8 cellular contexts compared by ENCODE assay signal in genomic region chr7:64876792-64877713, GRCh38. TPM values are rescaled to one million over a fixed set of nuclear protein-coding genes. Genes with fewer than 3 reads are reported as not detected.
DNase-seq lines count a peak whose midpoint lies in the region; ATAC-seq and TF ChIP-seq lines count a peak whose summit lies in the region.

No MANE protein-coding gene starts in this region.

- H3K27ac ChIP-seq in neuronal stem cell (replicated peaks; ENCODE audit: low read length), result no peak overlapping the region

- no peaks in the 10 kb centered on the region for H3K36me3 ChIP-seq in neuronal stem cell (replicated peaks in 1 of 2; ENCODE audit: control insufficient read depth in 2 of 2, insufficient read depth in 2 of 2, low read length in 2 of 2)

- peak overlapping the region; percentile 49 to 71 for H3K4me3 ChIP-seq in neuronal stem cell (ENCODE audit: low read length in 2 of 2)

- peak; percentile 64 for DNase-seq in DMS79 treated with DMSO at 0.1 percent for 48 hours (lab: John Stamatoyannopoulos, UW)
- peak; percentile 62 for DNase-seq in NCI-H748 treated with DMSO at 0.1 percent for 48 hours (lab: John Stamatoyannopoulos, UW)
- peak; percentile 68 to 70 for DNase-seq in activated T-cell treated with anti-CD3 and anti-CD28 coated beads, Interleukin-2, amount 50 U/mL, for 72 hours
- DNase-seq in glutamatergic neuron, result peak; percentile 91
- DNase-seq in neuronal stem cell (ENCODE audit: low spot score), result peak; percentile 70
- DNase-seq in stimulated activated naive CD8-positive, alpha-beta T cell treated with anti-CD3 and anti-CD28 coated beads, Interleukin-15, amount 100 ng/mL, for 72 hours, result peak; percentile 72 to 78

- H3K9ac ChIP-seq in neuronal stem cell (ENCODE audit: low read depth, low read length, poor library complexity), result no peak overlapping the region

- no peak overlapping the region for H3K27ac Mint-ChIP-seq in activated T-cell treated with anti-CD3 and anti-CD28 coated beads, Interleukin-2, amount 50 U/mL, for 72 hours
- H3K27ac Mint-ChIP-seq in glutamatergic neuron (ENCODE audit: unreplicated experiment), result no peak overlapping the region
- peak overlapping the region in 1 of 2 donors; percentile 30 for H3K27ac Mint-ChIP-seq in stimulated activated naive CD8-positive, alpha-beta T cell treated with anti-CD3 and anti-CD28 coated beads, Interleukin-15, amount 100 ng/mL, for 72 hours

- peaks cover 11% of the 10 kb centered on the region for H3K4me1 Mint-ChIP-seq in activated T-cell treated with anti-CD3 and anti-CD28 coated beads, Interleukin-2, amount 50 U/mL, for 72 hours (ENCODE audit: low read depth)
- no peaks in the 10 kb centered on the region for H3K4me1 Mint-ChIP-seq in glutamatergic neuron (ENCODE audit: low read depth, unreplicated experiment)
- peaks cover 17% of the 10 kb centered on the region for H3K4me1 Mint-ChIP-seq in stimulated activated naive CD8-positive, alpha-beta T cell treated with anti-CD3 and anti-CD28 coated beads, Interleukin-15, amount 100 ng/mL, for 72 hours

- peaks cover 0 to 16% (median 0%) of the 10 kb centered on the region in 3 experiments for H3K27me3 ChIP-seq in neuronal stem cell (ENCODE audit: control insufficient read depth in 3 of 3, insufficient read depth in 3 of 3, low read depth in 1 of 3, low read length in 3 of 3)

- no peak overlapping the region for H3K4ac ChIP-seq in neuronal stem cell (ENCODE audit: low read length)

- H3K4me3 Mint-ChIP-seq in activated T-cell treated with anti-CD3 and anti-CD28 coated beads, Interleukin-2, amount 50 U/mL, for 72 hours, result peak overlapping the region; percentile 70 to 81
- H3K4me3 Mint-ChIP-seq in glutamatergic neuron (ENCODE audit: unreplicated experiment), result peak overlapping the region; percentile 88
- H3K4me3 Mint-ChIP-seq in stimulated activated naive CD8-positive, alpha-beta T cell treated with anti-CD3 and anti-CD28 coated beads, Interleukin-15, amount 100 ng/mL, for 72 hours, result peak overlapping the region; percentile 77 to 78

- no peaks in the 10 kb centered on the region for H3K79me1 ChIP-seq in neuronal stem cell (ENCODE audit: low read depth, low read length)

- peak overlapping the region; percentile 61 for H3K18ac ChIP-seq in neuronal stem cell (ENCODE audit: low read length)

- H2BK5ac ChIP-seq in neuronal stem cell (ENCODE audit: low read length), result no peak overlapping the region

- H3K9me3 ChIP-seq in neuronal stem cell (replicated peaks in 1 of 2; ENCODE audit: control insufficient read depth in 2 of 2, insufficient read depth in 1 of 2, low read depth in 1 of 2, low read length in 2 of 2), result peaks cover 18 to 30% of the 10 kb centered on the region in 2 donors

- peak overlapping the region; percentile 98 for H2AFZ ChIP-seq in neuronal stem cell (ENCODE audit: low read length)

- H2BK12ac ChIP-seq in neuronal stem cell (ENCODE audit: low read length), result no peak overlapping the region

- H3K36me3 Mint-ChIP-seq in activated T-cell treated with anti-CD3 and anti-CD28 coated beads, Interleukin-2, amount 50 U/mL, for 72 hours (ENCODE audit: insufficient read depth in 2 of 2), result peaks cover 3 to 9% of the 10 kb centered on the region in 2 donors
- peaks cover 7% of the 10 kb centered on the region for H3K36me3 Mint-ChIP-seq in glutamatergic neuron (ENCODE audit: unreplicated experiment)

- H3K23ac ChIP-seq in neuronal stem cell (ENCODE audit: low read depth, low read length, poor library complexity), result no peak overlapping the region

- no peak overlapping the region for H2BK15ac ChIP-seq in neuronal stem cell (ENCODE audit: low read length)

- H3K27me3 Mint-ChIP-seq in activated T-cell treated with anti-CD3 and anti-CD28 coated beads, Interleukin-2, amount 50 U/mL, for 72 hours (ENCODE audit: low read depth), result peaks cover 32% of the 10 kb centered on the region
- H3K27me3 Mint-ChIP-seq in glutamatergic neuron (ENCODE audit: unreplicated experiment), result peaks cover 7% of the 10 kb centered on the region
- peaks cover 47% of the 10 kb centered on the region for H3K27me3 Mint-ChIP-seq in stimulated activated naive CD8-positive, alpha-beta T cell treated with anti-CD3 and anti-CD28 coated beads, Interleukin-15, amount 100 ng/mL, for 72 hours

- H3K9me3 Mint-ChIP-seq in activated T-cell treated with anti-CD3 and anti-CD28 coated beads, Interleukin-2, amount 50 U/mL, for 72 hours, result peaks cover 2 to 6% of the 10 kb centered on the region in 2 donors
- peaks cover 34% of the 10 kb centered on the region for H3K9me3 Mint-ChIP-seq in glutamatergic neuron (ENCODE audit: unreplicated experiment)
- no peaks in the 10 kb centered on the region for H3K9me3 Mint-ChIP-seq in stimulated activated naive CD8-positive, alpha-beta T cell treated with anti-CD3 and anti-CD28 coated beads, Interleukin-15, amount 100 ng/mL, for 72 hours

- no peak overlapping the region for H4K91ac ChIP-seq in neuronal stem cell (ENCODE audit: low read depth, low read length, poor library complexity)

- no peak overlapping the region for H3K14ac ChIP-seq in neuronal stem cell (ENCODE audit: low read length)

- H3K4me1 ChIP-seq in neuronal stem cell (ENCODE audit: control insufficient read depth in 2 of 2, insufficient read depth in 1 of 2, low read depth in 1 of 2, low read length in 2 of 2), result peaks cover 1 to 6% of the 10 kb centered on the region in 2 donors

- H3K4me2 ChIP-seq in neuronal stem cell (ENCODE audit: insufficient read depth, low read length, poor library complexity, severe bottlenecking), result peak overlapping the region; percentile 59

- TF ChIP-seq CTCF in glutamatergic neuron (IDR thresholded peaks at IDR 0.05; ENCODE audit: partially characterized antibody, unreplicated experiment), result no peak

- no peak overlapping the region for H4K8ac ChIP-seq in neuronal stem cell (ENCODE audit: low read depth, low read length)

- H2BK120ac ChIP-seq in neuronal stem cell (ENCODE audit: low read depth, low read length), result no peak overlapping the region

- no peak overlapping the region for H2AK5ac ChIP-seq in neuronal stem cell (ENCODE audit: low read depth, low read length)

- WGBS in neuronal stem cell (ENCODE audit: extremely low coverage in 2 of 2, insufficient read length in 2 of 2, insufficient replicate concordance in 1 of 2), 2 donors, result no CpG with 5 or more reads among the region's 39 CpGs

- ATAC-seq in activated T-cell treated with anti-CD3 and anti-CD28 coated beads, Interleukin-2, amount 50 U/mL, for 72 hours (replicated peaks in 1 of 2), result peak; percentile 89 to 93
- peak; percentile 92 for ATAC-seq in stimulated activated naive CD8-positive, alpha-beta T cell treated with anti-CD3 and anti-CD28 coated beads, Interleukin-15, amount 100 ng/mL, for 72 hours
- ATAC-seq in HG02852 (IDR thresholded peaks at IDR 0.05; ENCODE audit: unreplicated experiment) (no peak), GM19455 (IDR thresholded peaks at IDR 0.05; ENCODE audit: unreplicated experiment) (no peak)

RNA-seq across cellular contexts. Expression of gene ZNF273, which starts 26.0 kb away (rescaled TPM):
- 10 to 100 TPM; 15.0 to 19.2 TPM for total RNA-seq in activated T-cell treated with anti-CD3 and anti-CD28 coated beads, Interleukin-2, amount 50 U/mL, for 72 hours
- 9.6 TPM for total RNA-seq in glutamatergic neuron (ENCODE audit: unreplicated experiment)
- polyA plus RNA-seq in neuronal stem cell (2013, experiment 1 of 2), result 13.8 TPM
- polyA plus RNA-seq in neuronal stem cell (2013, experiment 2 of 2), result 14.3 TPM

Comparison
In these comparisons a context has a peak if more than half of its experiments do, and no peak if none do; other contexts are left out.
1. ATAC-seq: peak in activated T-cell treated with anti-CD3 and anti-CD28 coated beads, Interleukin-2, amount 50 U/mL, for 72 hours (2 of 2) and stimulated activated naive CD8-positive, alpha-beta T cell treated with anti-CD3 and anti-CD28 coated beads, Interleukin-15, amount 100 ng/mL, for 72 hours (single experiment); none in HG02852 (single experiment) and GM19455 (single experiment).
2. Peak in every context shown above with its lines, with median percentiles within 50 percentile points of each other: DNase-seq and H3K4me3 Mint-ChIP-seq.